In genomic region chr4:52957791-52958190, GRCh38 we compare ENCODE assay signal across 16 cellular contexts.
DNase-seq lines count a peak whose midpoint lies in the region; ATAC-seq and TF ChIP-seq lines count a peak whose summit lies in the region.
"Had no signal": no experiment of that assay in that cellular context is flagged by ENCODE, and none has a peak within 500 bp of the region (broad histone marks: within the 10 kb centered on the region; RNA-seq: fewer than 3 reads in every experiment).

No MANE protein-coding gene starts in this region.

- WGBS in tibial nerve, 2 donors, result 48 to 51% methylated on average over 6 of the region's 6 CpGs

- H3K4me3 ChIP-seq in cardiac muscle cell (no peak overlapping the region), vagina (no peak overlapping the region), tibial nerve (no peak overlapping the region)
- H3K4me3 ChIP-seq: coronary artery had no signal

- ATAC-seq in left colon, result peak; percentile 18
- ATAC-seq: esophagus mucosa, natural killer cell had no signal

- TF ChIP-seq EP300 in tibial nerve (IDR thresholded peaks at IDR 0.05), result no peak

- no peak for TF ChIP-seq POLR2A in vagina (IDR thresholded peaks at IDR 0.05)
- TF ChIP-seq POLR2A in tibial nerve (IDR thresholded peaks at IDR 0.05), result no peak

- H3K27ac ChIP-seq in cardiac muscle cell (peak overlapping the region; percentile 59), vagina (peak overlapping the region; percentile 10), tibial nerve (no peak overlapping the region)
- H3K27ac ChIP-seq: coronary artery had no signal

- H3K27me3 ChIP-seq in cardiac muscle cell, result no peaks in the 10 kb centered on the region
- no peaks in the 10 kb centered on the region for H3K27me3 ChIP-seq in vagina
- H3K27me3 ChIP-seq in tibial nerve, result no peaks in the 10 kb centered on the region

- H3K36me3 ChIP-seq in cardiac muscle cell (no peaks in the 10 kb centered on the region), vagina (no peaks in the 10 kb centered on the region), tibial nerve (no peaks in the 10 kb centered on the region)

- peaks cover 22% of the 10 kb centered on the region for H3K4me1 ChIP-seq in cardiac muscle cell (ENCODE audit: low read depth)
- peaks cover 15% of the 10 kb centered on the region for H3K4me1 ChIP-seq in vagina
- peaks cover 0 to 9% (median 0%) of the 10 kb centered on the region in 4 donors for H3K4me1 ChIP-seq in tibial nerve

- H3K9me3 ChIP-seq in cardiac muscle cell (ENCODE audit: low read depth), result no peaks in the 10 kb centered on the region
- no peaks in the 10 kb centered on the region for H3K9me3 ChIP-seq in vagina
- H3K9me3 ChIP-seq in tibial nerve, result no peaks in the 10 kb centered on the region

- DNase-seq in cardiac muscle cell (ENCODE audit: low read depth in 1 of 2, low spot score in 1 of 2) (no peak), cardiac septum (ENCODE audit: low spot score) (no peak), SK-N-DZ (ENCODE audit: low spot score) (peak; percentile 10), left colon (no peak), vagina (ENCODE audit: extremely low spot score in 2 of 2) (no peak), tibial nerve (ENCODE audit: low spot score in 2 of 2) (no peak), ACHN (no peak)
- DNase-seq in activated effector memory CD4-positive, alpha-beta T cell treated with Interleukin-2 at 50 U/mL for 16 hours, result no peak
- DNase-seq: activated CD4-positive, alpha-beta T cell treated with anti-CD3 and anti-CD28 coated beads, Interleukin-2, amount 50 U/mL, for 1 hour; activated T-cell treated with anti-CD3 and anti-CD28 coated beads, Interleukin-2, amount 50 U/mL, for 24 hours; natural killer cell; NCI-H1048; stimulated activated naive CD4-positive, alpha-beta T cell treated with Interleukin-2 at 50 U/mL for 16 hours; T1000 had no signal

- TF ChIP-seq CTCF in cardiac muscle cell (IDR thresholded peaks at IDR 0.05; ENCODE audit: low read depth, low read length), result no peak
- TF ChIP-seq CTCF in vagina (IDR thresholded peaks at IDR 0.05), result no peak
- no peak for TF ChIP-seq CTCF in tibial nerve (IDR thresholded peaks at IDR 0.05)

- intact Hi-C loops in cardiac septum (cut with DNase I), result loop anchor here (5.0 kb wide), 1 partner anchor 370 kb away; no protein-coding TSS in a partner anchor
- intact Hi-C loops in left colon (cut with DNase I, micrococcal nuclease), result no loop called here
- intact Hi-C loops in vagina (cut with DNase I), result no loop called here

- in situ Hi-C loops in ACHN (cut with HindIII; ENCODE audit: low pct_ligation_motif_present, low pct_unique_long_range_greater_than_20kb, low sequenced_read_pairs), result no loop called here

Comparison
In these comparisons a context has a peak if more than half of its experiments do, and no peak if none do; other contexts are left out.
1. H3K27ac ChIP-seq: peak in cardiac muscle cell (single experiment) and vagina (single experiment); none in tibial nerve (0 of 4).